In genomic region chr19:52397310-52398090, GRCh38 we compare ENCODE assay signal across 8 cellular contexts. TPM values are rescaled to one million over a fixed set of nuclear protein-coding genes. Genes with fewer than 3 reads are reported as not detected.
DNase-seq lines count a peak whose midpoint lies in the region; ATAC-seq and TF ChIP-seq lines count a peak whose summit lies in the region.

TSS of gene ZNF528 (plus strand) at chr19:52397849. CDS start at chr19:52402014, 4,165 bp downstream.

- H3K36me3 ChIP-seq in mucosa of descending colon (ENCODE audit: low read depth): peaks cover 3% of the 10 kb centered on the region

- ATAC-seq in HG03135 (IDR thresholded peaks at IDR 0.05; ENCODE audit: unreplicated experiment) (peak; percentile 92), mucosa of descending colon (peak; percentile 100)

- H3K4me1 ChIP-seq in mucosa of descending colon (ENCODE audit: low read depth): peaks cover 2% of the 10 kb centered on the region

- peak within 1 kb of the TSS; percentile 55 for H3K4me3 ChIP-seq in mucosa of descending colon

- TF ChIP-seq CTCF in GM10266 (IDR thresholded peaks at IDR 0.05; ENCODE audit: control insufficient read depth, insufficient read depth, low read depth, missing control alignments): no peak
- no peak for TF ChIP-seq CTCF in mucosa of descending colon (IDR thresholded peaks at IDR 0.05)

- intact Hi-C loops in mucosa of descending colon (cut with DNase I, micrococcal nuclease): no loop called here

- peak; percentile 91 for DNase-seq in GM10266 (ENCODE audit: extremely low spot score)
- peak; percentile 20 to 27 for DNase-seq in NOMO-1 (lab: John Stamatoyannopoulos, UW; ENCODE audit: unreplicated experiment in 2 of 2)
- DNase-seq in activated T-cell treated with anti-CD3 and anti-CD28 coated beads, Interleukin-2, amount 50 U/mL, for 1 hour: peak; percentile 91
- peak; percentile 94 for DNase-seq in epidermal melanocyte (ENCODE audit: insufficient read length, low spot score)
- peak; percentile 95 to 98 (median 97) for DNase-seq in mucosa of descending colon
- DNase-seq in stimulated activated CD8-positive, alpha-beta memory T cell treated with anti-CD3 and anti-CD28 coated beads, Interleukin-2, amount 100 ng/mL, for 48 hours (ENCODE audit: low read depth in 2 of 2): peak; percentile 92 to 93
- DNase-seq in KBM-7: no peak

- peaks cover 44% of the 10 kb centered on the region for H3K9me3 ChIP-seq in mucosa of descending colon

- in situ Hi-C loops in KBM-7 (cut with MboI; ENCODE audit: low pct_unique_long_range_greater_than_20kb, low sequenced_read_pairs): no loop called here

RNA-seq across cellular contexts. Expression of gene ZNF528, which starts in this region (rescaled TPM):
- total RNA-seq in mucosa of descending colon: 10 to 100 TPM; 11.2 to 21.9 (median 20.8) TPM
